8 cellular contexts compared by ENCODE assay signal in the genomic region with DNA sequence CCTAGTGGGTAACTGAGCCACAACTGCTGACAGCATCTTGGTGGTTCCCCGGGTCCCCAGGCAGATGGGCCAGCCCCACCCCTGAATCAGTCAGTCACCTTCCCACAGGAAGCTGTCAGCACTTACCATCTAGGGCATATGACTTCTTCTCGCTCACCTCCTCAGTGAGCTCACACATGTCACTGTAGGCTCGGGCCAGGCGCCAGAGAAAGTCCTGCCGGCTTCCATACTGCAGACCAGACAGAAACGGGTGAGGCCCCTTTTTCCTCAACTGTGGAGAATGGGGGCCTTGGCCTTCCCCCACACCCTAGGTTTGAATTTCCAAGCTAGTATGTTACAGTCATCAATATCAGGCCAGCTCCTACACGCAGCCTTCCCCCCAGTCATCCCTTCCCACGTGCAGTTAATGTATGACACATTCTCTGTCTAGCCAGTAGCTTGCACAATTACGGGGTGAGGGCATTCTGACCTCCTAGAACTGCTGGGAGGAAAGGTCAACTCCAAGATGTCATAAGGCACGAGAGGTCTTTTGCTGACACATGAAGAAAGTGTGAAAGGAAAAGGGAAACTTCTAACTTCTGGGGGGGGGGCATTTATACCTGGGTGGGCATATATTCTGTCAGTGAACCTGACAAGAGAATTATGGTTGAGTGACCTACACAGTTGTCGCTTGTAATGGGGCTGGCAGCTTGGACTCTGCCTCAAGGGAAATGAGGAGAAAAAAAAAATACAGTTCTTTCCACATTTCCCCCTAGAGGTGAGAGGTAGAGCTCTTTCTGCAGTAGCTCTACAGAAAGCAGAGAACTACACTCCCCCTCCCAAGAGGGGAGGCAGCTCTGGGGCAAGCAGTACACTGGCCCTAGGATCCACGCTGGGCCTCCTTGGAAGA. TPM values are rescaled to one million over a fixed set of nuclear protein-coding genes. Genes with fewer than 3 reads are reported as not detected.
A peak's percentile ranks its signal among the peaks of the same experiment; 100 is the strongest.
DNase-seq lines count a peak whose midpoint lies in the region; ATAC-seq, FAIRE-seq and TF ChIP-seq lines count a peak whose summit lies in the region.

No MANE protein-coding gene starts in this region.

- H3K4me3 ChIP-seq in right lobe of liver, result no peak overlapping the region

- no peaks in the 10 kb centered on the region for H3K27me3 ChIP-seq in CD4-positive, alpha-beta T cell (ENCODE audit: control insufficient read depth, insufficient read depth, low read length)
- H3K27me3 ChIP-seq in right lobe of liver, result no peaks in the 10 kb centered on the region

- peaks cover 0 to 21% (median 7%) of the 10 kb centered on the region in 4 donors for H3K4me1 ChIP-seq in right lobe of liver

- no peaks in the 10 kb centered on the region for H3K9me3 ChIP-seq in CD4-positive, alpha-beta T cell (ENCODE audit: control insufficient read depth, low read length)
- no peaks in the 10 kb centered on the region for H3K9me3 ChIP-seq in right lobe of liver

- POLR2A ChIA-PET in CD4-positive, alpha-beta T cell (lab: Charles Lee), result interaction anchor here (1.6 to 2.1 kb wide), 2 partner anchors 20 to 50 kb away, joined by 7 to 10 read pairs; a partner anchor contains a TSS

- peaks cover 0 to 25% (median 3%) of the 10 kb centered on the region in 4 donors for H3K36me3 ChIP-seq in right lobe of liver

- no peak for TF ChIP-seq POLR2A in right lobe of liver (IDR thresholded peaks at IDR 0.05)

- no peak for TF ChIP-seq CTCF in CD4-positive, alpha-beta T cell (IDR thresholded peaks at IDR 0.05)
- TF ChIP-seq CTCF in right lobe of liver (IDR thresholded peaks at IDR 0.05), result peak in 1 of 4 donors; percentile 3

- peak; percentile 25 to 50 (median 40) for DNase-seq in CD4-positive, alpha-beta T cell
- peak; percentile 80 for DNase-seq in MV-4-11 (lab: John Stamatoyannopoulos, UW)
- peak; percentile 88 for DNase-seq in activated effector memory CD4-positive, alpha-beta T cell treated with anti-CD3 and anti-CD28 coated beads, Interleukin-2, amount 50 U/mL, for 16 hours
- DNase-seq in right lobe of liver, result peak in 2 of 3 donors; percentile 46 to 70
- DNase-seq in G401 (ENCODE audit: low spot score), result no peak
- DNase-seq in C1 segment of cervical spinal cord (lab: John Stamatoyannopoulos, UW), result no peak
- DNase-seq in urothelium cell line (ENCODE audit: low spot score), result no peak

- no peak for FAIRE-seq in urothelium cell line (lab: Jason Lieb, UNC)

- WGBS in right lobe of liver (ENCODE audit: insufficient coverage, low coverage, low lambda C conversion rate, missing lambda C conversion rate), result 35% methylated on average over 10 of the region's 12 CpGs

- CTCF ChIA-PET in CD4-positive, alpha-beta T cell (lab: Charles Lee), result interaction anchor here (0.6 to 2.1 kb wide), 8 partner anchors 9 to 66 kb away, joined by 3 to 8 read pairs (median 3); a partner anchor contains a TSS

- intact Hi-C loops in CD4-positive, alpha-beta T cell (cut with DNase I, micrococcal nuclease), result no loop called here
- intact Hi-C loops in right lobe of liver (cut with DNase I), result no loop called here

- ATAC-seq in CD4-positive, alpha-beta T cell (ENCODE audit: poor library complexity), result peak; percentile 91
- peak; percentile 68 to 84 (median 80) for ATAC-seq in right lobe of liver
- ATAC-seq in GM18870 (IDR thresholded peaks at IDR 0.05; ENCODE audit: unreplicated experiment), result no peak

- H3K4me3 Mint-ChIP-seq in CD4-positive, alpha-beta T cell, result peak overlapping the region; percentile 20

- H3K27ac ChIP-seq in CD4-positive, alpha-beta T cell (ENCODE audit: low read depth, low read length), result peak overlapping the region; percentile 52
- H3K27ac ChIP-seq in right lobe of liver, result peak overlapping the region; percentile 42 to 77 (median 45)

- H3K9me3 Mint-ChIP-seq in CD4-positive, alpha-beta T cell, result no peaks in the 10 kb centered on the region

- H3K4me1 Mint-ChIP-seq in CD4-positive, alpha-beta T cell (ENCODE audit: low read depth), result peaks cover 10% of the 10 kb centered on the region

- in situ Hi-C loops in G401 (cut with HindIII; ENCODE audit: low sequenced_read_pairs), result no loop called here

- H3K36me3 Mint-ChIP-seq in CD4-positive, alpha-beta T cell (ENCODE audit: low read depth), result peaks cover 75% of the 10 kb centered on the region

- peak overlapping the region; percentile 96 for H3K27ac Mint-ChIP-seq in CD4-positive, alpha-beta T cell

- H3K27me3 Mint-ChIP-seq in CD4-positive, alpha-beta T cell, result no peaks in the 10 kb centered on the region

RNA-seq across cellular contexts. Expression of a gene that starts 10.9 kb away (rescaled TPM):
- total RNA-seq in CD4-positive, alpha-beta T cell, result 10 to 100 TPM; 29.1 to 30.3 TPM
- 10 to 100 TPM; 25.3 to 38.5 (median 29.5) TPM for total RNA-seq in right lobe of liver
- total RNA-seq in G401 (2014; rRNA removed; shearing (Covaris generic)), result 107 and 114 TPM in 2 replicates

RNA-seq across cellular contexts. Expression of a gene that starts 19.7 kb away (rescaled TPM):
- 10 to 100 TPM; 13.5 to 14.8 TPM for total RNA-seq in CD4-positive, alpha-beta T cell
- total RNA-seq in right lobe of liver, result 100 to 1,000 TPM in 2 of 6 experiments, 10 to 100 TPM in 4; 65.4 to 181 (median 82.0) TPM
- 829 and 1,388 TPM in 2 replicates for total RNA-seq in G401 (2014; rRNA removed; shearing (Covaris generic))

RNA-seq across cellular contexts. Expression of a gene that starts 25.6 kb away (rescaled TPM):
- total RNA-seq in CD4-positive, alpha-beta T cell, result under 1 TPM; 0.77 to 0.98 TPM
- 1 to 10 TPM in 2 of 6 experiments, under 1 TPM in 4; 0.51 to 1.6 (median 0.83) TPM for total RNA-seq in right lobe of liver
- 3.1 and 4.0 TPM in 2 replicates for total RNA-seq in G401 (2014; rRNA removed; shearing (Covaris generic))

RNA-seq across cellular contexts. Expression of a gene that starts 49.2 kb away (rescaled TPM):
- total RNA-seq in CD4-positive, alpha-beta T cell, result 1 to 10 TPM in 1 of 2 experiments, under 1 TPM in 1; 0.64 to 1.5 TPM
- 1 to 10 TPM in 2 of 6 experiments, under 1 TPM in 2, not detected in 2; 0.66 to 1.7 (median 1.1) TPM for total RNA-seq in right lobe of liver
- 7.1 and 12.0 TPM in 2 replicates for total RNA-seq in G401 (2014; rRNA removed; shearing (Covaris generic))

Comparison
In these comparisons a context has a peak if more than half of its experiments do, and no peak if none do; other contexts are left out.
1. DNase-seq: peak in CD4-positive, alpha-beta T cell (10 of 10), MV-4-11 (single experiment), activated effector memory CD4-positive, alpha-beta T cell treated with anti-CD3 and anti-CD28 coated beads, Interleukin-2, amount 50 U/mL, for 16 hours (single experiment) and right lobe of liver (2 of 3); none in G401 (single experiment), C1 segment of cervical spinal cord (0 of 14) and urothelium cell line (single experiment).
2. RNA of a gene that starts 19.7 kb away (total RNA-seq): 829 to 1,388 TPM in G401 and 65.4 to 181 TPM in right lobe of liver; 13.5 to 14.8 TPM in CD4-positive, alpha-beta T cell; every median in the first group is over 4 times any median in the second.